8 cellular contexts compared by ENCODE assay signal in genomic region chr16:67529639-67530012, GRCh38. TPM values are rescaled to one million over a fixed set of nuclear protein-coding genes. Genes with fewer than 3 reads are reported as not detected.
DNase-seq lines count a peak whose midpoint lies in the region; ATAC-seq and TF ChIP-seq lines count a peak whose summit lies in the region.

No MANE protein-coding gene starts in this region.

- H3K9ac ChIP-seq in PC-3 (ENCODE audit: low read length) (peak overlapping the region; percentile 84), endodermal cell (ENCODE audit: extremely low read depth, low read length, poor library complexity, severe bottlenecking) (peak overlapping the region; percentile 63)

- no peaks in the 10 kb centered on the region for H3F3A ChIP-seq in PC-3 (ENCODE audit: low read length, unreplicated experiment)

- H3K4me3 Mint-ChIP-seq in endodermal cell = peak overlapping the region; percentile 80
- peak overlapping the region; percentile 65 to 89 (median 84) for H3K4me3 Mint-ChIP-seq in naive thymus-derived CD8-positive, alpha-beta T cell

- TSS peak; percentile 90 for BruUV-seq in PC-3 (replicated peaks; lab: Mats Ljungman, UMichigan)

- H3K27ac Mint-ChIP-seq in endodermal cell = peak overlapping the region; percentile 76
- H3K27ac Mint-ChIP-seq in naive thymus-derived CD8-positive, alpha-beta T cell = peak overlapping the region in 7 of 10 donors; percentile 14 to 82 (median 79)

- WGBS in endodermal cell (ENCODE audit: insufficient coverage in 1 of 2, insufficient read length in 1 of 2), 2 experiments = 12 to 13% methylated on average over 7 to 15 of the region's 15 CpGs

- H3K27me3 ChIP-seq in PC-3 (ENCODE audit: low read length) = no peaks in the 10 kb centered on the region
- peaks cover 30% of the 10 kb centered on the region for H3K27me3 ChIP-seq in endodermal cell (ENCODE audit: control insufficient read depth, insufficient read depth, low read length, poor library complexity, severe bottlenecking)

- intact Hi-C loops in PC-3 (cut with micrococcal nuclease) = no loop called here

- DNase-seq in EL (peak; percentile 30), PC-3 (no peak), endodermal cell (no peak), GOT3 (lab: John Stamatoyannopoulos, UW) (no peak), ecto neural progenitor cell (ENCODE audit: low spot score) (no peak), NCI-H1436 (lab: John Stamatoyannopoulos, UW) (no peak)
- DNase-seq in naive thymus-derived CD8-positive, alpha-beta T cell = peak in 1 of 10 donors; percentile 54

- POLR2A ChIA-PET in PC-3 (lab: Charles Lee; ENCODE audit: unreplicated experiment) = no interaction called here
- POLR2A ChIA-PET in naive thymus-derived CD8-positive, alpha-beta T cell (lab: Charles Lee) = interaction anchor here (0.8 to 3.6 kb wide), 12 partner anchors 9 to 406 kb away, joined by 3 to 24 read pairs (median 4); partner anchors contain the start of genes ACD, C16orf86, CTCF and ENKD1

- H3K4me1 Mint-ChIP-seq in endodermal cell = peaks cover 23% of the 10 kb centered on the region
- peaks cover 20 to 41% (median 28%) of the 10 kb centered on the region in 4 donors for H3K4me1 Mint-ChIP-seq in naive thymus-derived CD8-positive, alpha-beta T cell

- H3K4me3 ChIP-seq in PC-3 (ENCODE audit: low read length) (peak overlapping the region; percentile 80), endodermal cell (ENCODE audit: low read length) (peak overlapping the region; percentile 83)

- no peak for TF ChIP-seq CTCF in PC-3 (conservative IDR thresholded peaks at IDR 0.05; ENCODE audit: low read depth, low read length)
- no peak for TF ChIP-seq CTCF in endodermal cell (conservative IDR thresholded peaks at IDR 0.05)

- H3K36me3 Mint-ChIP-seq in endodermal cell (ENCODE audit: low read depth) = peaks cover 2% of the 10 kb centered on the region
- no peaks in the 10 kb centered on the region for H3K36me3 Mint-ChIP-seq in naive thymus-derived CD8-positive, alpha-beta T cell

- no peaks in the 10 kb centered on the region for H3K9me3 Mint-ChIP-seq in endodermal cell
- no peaks in the 10 kb centered on the region for H3K9me3 Mint-ChIP-seq in naive thymus-derived CD8-positive, alpha-beta T cell

- CTCF ChIA-PET in PC-3 (lab: Charles Lee) = interaction anchor here (1.4 kb wide), 1 partner anchor 8 kb away, joined by 3 read pairs; no protein-coding TSS in a partner anchor

- H3K27me3 Mint-ChIP-seq in endodermal cell (ENCODE audit: insufficient read depth) = peaks cover 81% of the 10 kb centered on the region
- H3K27me3 Mint-ChIP-seq in naive thymus-derived CD8-positive, alpha-beta T cell = peaks cover 0 to 24% (median 6%) of the 10 kb centered on the region in 5 donors

- H3K36me3 ChIP-seq in PC-3 (ENCODE audit: low read depth, low read length) = no peaks in the 10 kb centered on the region
- H3K36me3 ChIP-seq in endodermal cell (ENCODE audit: control insufficient read depth, insufficient read depth, low read length) = no peaks in the 10 kb centered on the region

- peaks cover 42% of the 10 kb centered on the region for H3K79me2 ChIP-seq in PC-3 (ENCODE audit: low read length)

- peak overlapping the region; percentile 71 for H2AFZ ChIP-seq in PC-3 (ENCODE audit: low read length)

- peak overlapping the region; percentile 96 for H3K4me2 ChIP-seq in PC-3 (ENCODE audit: low read length)

- H3K27ac ChIP-seq in PC-3 (ENCODE audit: low read length) (peak overlapping the region; percentile 3), endodermal cell (ENCODE audit: low read depth, low read length) (peak overlapping the region; percentile 21)

- H3K9me2 ChIP-seq in PC-3 (replicated peaks; ENCODE audit: low read length) = no peaks in the 10 kb centered on the region

- H3K9me3 ChIP-seq in PC-3 (ENCODE audit: low read length) (no peaks in the 10 kb centered on the region), endodermal cell (ENCODE audit: control insufficient read depth, low read length) (no peaks in the 10 kb centered on the region)

- H4K20me1 ChIP-seq in PC-3 (ENCODE audit: low read length) = peaks cover 6% of the 10 kb centered on the region; the same call in 1 of the 2 replicates

- H3K4me1 ChIP-seq in PC-3 (ENCODE audit: insufficient read depth, low read length) = no peaks in the 10 kb centered on the region; the same call in 1 of the 2 replicates
- H3K4me1 ChIP-seq in endodermal cell (ENCODE audit: control insufficient read depth, insufficient read depth, low read length) = peaks cover 7% of the 10 kb centered on the region

- ATAC-seq in PC-3 = peak; percentile 32
- no peak for ATAC-seq in naive thymus-derived CD8-positive, alpha-beta T cell
- no peak for ATAC-seq in GM21360 (IDR thresholded peaks at IDR 0.05; ENCODE audit: unreplicated experiment)

RNA-seq across cellular contexts. Expression of gene RIPOR1, which starts 1.0 kb away (rescaled TPM):
- total RNA-seq in PC-3 (2014; rRNA removed) (14.8 and 30.8 TPM in 2 replicates), endodermal cell (10 to 100 TPM; 39.9 to 54.1 TPM)
- 29.8 TPM for polyA plus RNA-seq in endodermal cell (2013, experiment 1 of 2)
- 29.6 TPM for polyA plus RNA-seq in endodermal cell (2013, experiment 2 of 2)
- total RNA-seq in naive thymus-derived CD8-positive, alpha-beta T cell = 10 to 100 TPM; 50.1 to 57.2 TPM
- polyA plus RNA-seq in naive thymus-derived CD8-positive, alpha-beta T cell = 1 to 10 TPM; 1.5 to 3.0 (median 2.3) TPM

RNA-seq across cellular contexts. Expression of gene CTCF, which starts 32.7 kb away (rescaled TPM):
- total RNA-seq in PC-3 (2014; rRNA removed) = 30.3 and 34.7 TPM in 2 replicates
- 10 to 100 TPM; 61.3 to 74.6 TPM for total RNA-seq in endodermal cell
- 62.2 TPM for polyA plus RNA-seq in endodermal cell (2013, experiment 1 of 2)
- polyA plus RNA-seq in endodermal cell (2013, experiment 2 of 2) = 62.9 TPM
- total RNA-seq in naive thymus-derived CD8-positive, alpha-beta T cell = 10 to 100 TPM; 67.5 to 67.6 TPM
- polyA plus RNA-seq in naive thymus-derived CD8-positive, alpha-beta T cell = 10 to 100 TPM; 37.1 to 61.1 (median 51.9) TPM

RNA-seq across cellular contexts. Expression of gene AGRP, which starts 46.3 kb away (rescaled TPM):
- total RNA-seq in PC-3 (2014; rRNA removed) (not detected in 2 replicates), endodermal cell (not detected)
- not detected for polyA plus RNA-seq in endodermal cell (2013, experiment 1 of 2)
- polyA plus RNA-seq in endodermal cell (2013, experiment 2 of 2) = not detected
- not detected for total RNA-seq in naive thymus-derived CD8-positive, alpha-beta T cell
- not detected for polyA plus RNA-seq in naive thymus-derived CD8-positive, alpha-beta T cell

RNA-seq across cellular contexts. Expression of gene ATP6V0D1, which starts 48.7 kb away (rescaled TPM):
- total RNA-seq in PC-3 (2014; rRNA removed) (65.5 and 76.6 TPM in 2 replicates), endodermal cell (10 to 100 TPM; 56.0 to 58.3 TPM)
- 55.7 TPM for polyA plus RNA-seq in endodermal cell (2013, experiment 1 of 2)
- polyA plus RNA-seq in endodermal cell (2013, experiment 2 of 2) = 51.4 TPM
- 10 to 100 TPM; 33.3 to 35.1 TPM for total RNA-seq in naive thymus-derived CD8-positive, alpha-beta T cell
- polyA plus RNA-seq in naive thymus-derived CD8-positive, alpha-beta T cell = 10 to 100 TPM; 74.7 to 89.6 (median 77.5) TPM
